In the genomic region with DNA sequence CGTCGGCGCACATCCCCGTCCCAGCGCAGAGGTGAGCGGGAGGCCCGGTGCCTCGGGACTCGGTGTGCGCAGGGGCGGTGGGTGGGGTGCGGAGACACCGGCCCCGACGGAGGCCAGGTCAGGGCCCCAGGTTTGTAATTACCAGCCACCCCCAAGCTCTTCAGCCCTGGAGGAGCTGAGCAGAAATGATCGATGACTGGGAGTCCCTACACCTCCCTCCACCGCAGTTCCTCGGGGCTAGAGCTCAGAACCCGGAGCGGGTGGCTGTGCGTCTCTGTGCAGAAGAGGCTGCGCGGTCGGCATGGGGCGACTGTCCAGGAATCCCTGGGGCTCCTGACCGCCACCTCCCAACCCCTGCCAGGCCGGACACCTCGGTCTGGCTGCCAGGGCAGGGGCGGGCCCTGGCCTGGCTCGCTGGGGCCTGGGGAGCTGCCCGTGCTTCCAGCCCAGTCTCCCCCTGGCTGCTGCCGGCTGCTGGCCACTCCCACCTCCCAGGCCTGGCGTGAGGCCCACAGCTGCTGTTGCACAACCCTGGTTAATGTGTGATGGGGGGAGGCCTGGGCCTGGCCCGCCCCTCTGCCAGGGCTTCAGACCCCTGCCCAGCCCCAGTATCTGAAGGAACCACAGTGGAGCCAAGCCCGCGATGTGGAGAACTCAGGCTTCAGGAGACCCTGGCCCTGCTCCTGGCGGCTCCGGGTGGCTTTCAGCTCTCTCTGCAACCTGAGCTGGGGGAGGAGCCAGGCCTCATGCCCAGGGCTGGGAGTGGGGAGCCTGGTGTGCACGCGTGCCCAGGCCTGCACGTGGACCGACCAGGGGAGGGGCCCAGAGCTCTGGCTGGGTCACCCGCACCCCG, we compare ENCODE assay signal across 1 cellular context.
TF ChIP-seq lines count a peak whose summit lies in the region.

No MANE protein-coding gene starts in this region.

TF ChIP-seq in HepG2, 621 proteins besides CTCF, POLR2A, EP300 and RAD21 (continued from another document and continues in another):
- TF ChIP-seq CREB3 (CRISPR knock-in tag; IDR thresholded peaks at IDR 0.05) (peak; percentile 90), RFXAP (CRISPR knock-in tag; IDR thresholded peaks at IDR 0.05; ENCODE audit: borderline replicate concordance) (peak; percentile 96), SNAPC4 (CRISPR knock-in tag; IDR thresholded peaks at IDR 0.05) (peak; percentile 91), FLYWCH1 (CRISPR knock-in tag; IDR thresholded peaks at IDR 0.05) (no peak), ZNF660 (CRISPR knock-in tag; IDR thresholded peaks at IDR 0.05; ENCODE audit: borderline replicate concordance, low read depth) (no peak; the same call in 1 of the 2 replicates), HOXA5 (CRISPR knock-in tag; IDR thresholded peaks at IDR 0.05) (peak; percentile 99), ZNF572 (CRISPR knock-in tag; IDR thresholded peaks at IDR 0.05) (peak; percentile 98), SCMH1 (CRISPR knock-in tag; IDR thresholded peaks at IDR 0.05; ENCODE audit: borderline replicate concordance) (no peak), ZHX2 (IDR thresholded peaks at IDR 0.05; ENCODE audit: low read depth) (peak; percentile 47; the same call in 1 of the 2 replicates), ZHX2 (CRISPR knock-in tag; IDR thresholded peaks at IDR 0.05; ENCODE audit: borderline replicate concordance) (peak; percentile 87), ZNF772 (CRISPR knock-in tag; IDR thresholded peaks at IDR 0.05) (peak; percentile 99), ZBTB40 (IDR thresholded peaks at IDR 0.05) (no peak), ZBTB40 (CRISPR knock-in tag; IDR thresholded peaks at IDR 0.05) (peak; percentile 95), SP2 (CRISPR knock-in tag; IDR thresholded peaks at IDR 0.05) (peak; percentile 60), SPEN (CRISPR knock-in tag; IDR thresholded peaks at IDR 0.05; ENCODE audit: low read depth) (peak; percentile 99), GPBP1L1 (CRISPR knock-in tag; IDR thresholded peaks at IDR 0.05) (no peak), RELA (CRISPR knock-in tag; IDR thresholded peaks at IDR 0.05) (no peak), KMT2A (CRISPR knock-in tag; IDR thresholded peaks at IDR 0.05) (peak; percentile 80; the same call in 1 of the 2 replicates), ZNF343 (CRISPR knock-in tag; IDR thresholded peaks at IDR 0.05) (peak; percentile 96)
- TF ChIP-seq, protein P1, sequence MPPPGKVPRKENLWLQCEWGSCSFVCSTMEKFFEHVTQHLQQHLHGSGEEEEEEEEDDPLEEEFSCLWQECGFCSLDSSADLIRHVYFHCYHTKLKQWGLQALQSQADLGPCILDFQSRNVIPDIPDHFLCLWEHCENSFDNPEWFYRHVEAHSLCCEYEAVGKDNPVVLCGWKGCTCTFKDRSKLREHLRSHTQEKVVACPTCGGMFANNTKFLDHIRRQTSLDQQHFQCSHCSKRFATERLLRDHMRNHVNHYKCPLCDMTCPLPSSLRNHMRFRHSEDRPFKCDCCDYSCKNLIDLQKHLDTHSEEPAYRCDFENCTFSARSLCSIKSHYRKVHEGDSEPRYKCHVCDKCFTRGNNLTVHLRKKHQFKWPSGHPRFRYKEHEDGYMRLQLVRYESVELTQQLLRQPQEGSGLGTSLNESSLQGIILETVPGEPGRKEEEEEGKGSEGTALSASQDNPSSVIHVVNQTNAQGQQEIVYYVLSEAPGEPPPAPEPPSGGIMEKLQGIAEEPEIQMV (CRISPR knock-in tag; IDR thresholded peaks at IDR 0.05; ENCODE audit: low read depth) = no peak; the same call in 1 of the 2 replicates
- TF ChIP-seq, protein P2, sequence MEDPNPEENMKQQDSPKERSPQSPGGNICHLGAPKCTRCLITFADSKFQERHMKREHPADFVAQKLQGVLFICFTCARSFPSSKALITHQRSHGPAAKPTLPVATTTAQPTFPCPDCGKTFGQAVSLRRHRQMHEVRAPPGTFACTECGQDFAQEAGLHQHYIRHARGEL (CRISPR knock-in tag; IDR thresholded peaks at IDR 0.05) = peak; percentile 93; the same call in 1 of the 2 replicates
